21 cellular contexts compared by ENCODE assay signal in the genomic region with DNA sequence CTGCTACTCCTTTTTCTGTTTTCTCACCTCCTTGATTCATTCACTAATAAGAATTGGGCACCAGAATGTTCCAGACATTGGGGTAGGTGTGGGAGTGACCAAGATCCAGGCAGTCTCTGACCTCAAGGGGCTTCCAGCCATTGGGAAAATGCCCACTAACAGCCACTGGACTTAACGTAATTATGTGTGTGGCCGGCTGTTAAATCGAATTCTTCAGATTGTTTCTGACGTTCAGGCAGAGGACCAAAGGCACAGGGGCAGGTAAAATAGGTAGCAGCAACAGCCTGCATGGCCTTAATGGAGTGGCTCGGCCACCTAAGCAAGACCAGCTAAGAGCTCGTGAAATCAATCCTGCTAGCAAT. TPM values are rescaled to one million over a fixed set of nuclear protein-coding genes. Genes with fewer than 3 reads are reported as not detected.
"Had no signal": no experiment of that assay in that cellular context is flagged by ENCODE, and none has a peak within 500 bp of the region (broad histone marks: within the 10 kb centered on the region; RNA-seq: fewer than 3 reads in every experiment).

No MANE protein-coding gene starts in this region.

- H3K4me1 ChIP-seq: esophagus muscularis mucosa, foreskin keratinocyte had no signal

- ATAC-seq: foreskin keratinocyte; left ventricle myocardium superior; naive thymus-derived CD8-positive, alpha-beta T cell; right cardiac atrium; stimulated activated naive CD8-positive, alpha-beta T cell treated with anti-CD3 and anti-CD28 coated beads, Interleukin-15, Interleukin-2, amounts not matched to agents 100 U/mL and 50 U/mL, for 24 hours; T-helper 17 cell had no signal

- H3K4me3 ChIP-seq: esophagus muscularis mucosa had no signal

- H3K27ac Mint-ChIP-seq: activated CD4-positive, alpha-beta memory T cell treated with anti-CD3 and anti-CD28 coated beads, Interleukin-2, amount 10 ng/mL, durations not matched to agents 7 days and 5 days; activated CD4-positive, alpha-beta T cell treated with anti-CD3 and anti-CD28 coated beads, Interleukin-2, amount 10 ng/mL, durations not matched to agents 7 days and 5 days; activated T-cell treated with anti-CD3 and anti-CD28 coated beads, Interleukin-2, amount 50 U/mL, for 24 hours; T-helper 17 cell had no signal

- H3K4me3 Mint-ChIP-seq: activated CD4-positive, alpha-beta memory T cell treated with anti-CD3 and anti-CD28 coated beads, Interleukin-2, amount 10 ng/mL, durations not matched to agents 7 days and 5 days; activated CD4-positive, alpha-beta T cell treated with anti-CD3 and anti-CD28 coated beads, Interleukin-2, amount 10 ng/mL, durations not matched to agents 7 days and 5 days; activated T-cell treated with anti-CD3 and anti-CD28 coated beads, Interleukin-2, amount 50 U/mL, for 24 hours; central memory CD8-positive, alpha-beta T cell; naive thymus-derived CD8-positive, alpha-beta T cell; T-helper 17 cell had no signal

- H3K27ac ChIP-seq: esophagus muscularis mucosa, foreskin keratinocyte had no signal

- DNase-seq: activated CD4-positive, alpha-beta memory T cell treated with anti-CD3 and anti-CD28 coated beads, Interleukin-2, amount 10 ng/mL, durations not matched to agents 7 days and 5 days; activated CD4-positive, alpha-beta T cell treated with anti-CD3 and anti-CD28 coated beads for 1 hour; activated CD4-positive, alpha-beta T cell treated with anti-CD3 and anti-CD28 coated beads, Interleukin-2, amount 10 ng/mL, durations not matched to agents 7 days and 5 days; activated CD8-positive, alpha-beta memory T cell treated with anti-CD3 and anti-CD28 coated beads, Interleukin-2, amount 50 U/mL, for 48 hours; activated gamma-delta T cell treated with Interleukin-2 at 50 U/mL for 16 hours; activated naive CD4-positive, alpha-beta T cell treated with anti-CD3 and anti-CD28 coated beads, Interleukin-2, amount 50 U/mL, for 16 hours; activated T-cell treated with anti-CD3 and anti-CD28 coated beads, Interleukin-2, amount 50 U/mL, for 24 hours; dermis blood vessel endothelial cell; effector CD4-positive, alpha-beta T cell; foreskin keratinocyte; left ventricle myocardium superior; midbrain; naive thymus-derived CD8-positive, alpha-beta T cell; right cardiac atrium; stimulated activated CD4-positive, alpha-beta T cell treated with anti-CD3 and anti-CD28 coated beads, Interleukin-2, amount 100 ng/mL, for 48 hours; stimulated activated naive CD8-positive, alpha-beta T cell treated with anti-CD3 and anti-CD28 coated beads, Interleukin-15, Interleukin-2, amounts not matched to agents 100 U/mL and 50 U/mL, for 24 hours; T-helper 17 cell; T1000 had no signal

- H3K9me3 ChIP-seq: esophagus muscularis mucosa had no signal

- H3K9me3 Mint-ChIP-seq: activated CD4-positive, alpha-beta memory T cell treated with anti-CD3 and anti-CD28 coated beads, Interleukin-2, amount 10 ng/mL, durations not matched to agents 7 days and 5 days; activated CD4-positive, alpha-beta T cell treated with anti-CD3 and anti-CD28 coated beads, Interleukin-2, amount 10 ng/mL, durations not matched to agents 7 days and 5 days; activated T-cell treated with anti-CD3 and anti-CD28 coated beads, Interleukin-2, amount 50 U/mL, for 24 hours; central memory CD8-positive, alpha-beta T cell; naive thymus-derived CD8-positive, alpha-beta T cell had no signal

- H3K27me3 Mint-ChIP-seq: activated CD4-positive, alpha-beta memory T cell treated with anti-CD3 and anti-CD28 coated beads, Interleukin-2, amount 10 ng/mL, durations not matched to agents 7 days and 5 days; activated CD4-positive, alpha-beta T cell treated with anti-CD3 and anti-CD28 coated beads, Interleukin-2, amount 10 ng/mL, durations not matched to agents 7 days and 5 days; activated T-cell treated with anti-CD3 and anti-CD28 coated beads, Interleukin-2, amount 50 U/mL, for 24 hours; central memory CD8-positive, alpha-beta T cell; naive thymus-derived CD8-positive, alpha-beta T cell; T-helper 17 cell had no signal

RNA-seq across cellular contexts. Expression of a gene that starts 48.4 kb away (rescaled TPM):
- total RNA-seq: activated CD4-positive, alpha-beta memory T cell treated with anti-CD3 and anti-CD28 coated beads, Interleukin-2, amount 10 ng/mL, durations not matched to agents 7 days and 5 days; activated CD4-positive, alpha-beta T cell treated with anti-CD3 and anti-CD28 coated beads, Interleukin-2, amount 10 ng/mL, durations not matched to agents 7 days and 5 days; foreskin keratinocyte; glomerular endothelial cell; T-helper 17 cell had no signal
- polyA plus RNA-seq: foreskin keratinocyte; naive thymus-derived CD8-positive, alpha-beta T cell had no signal
